1 cellular context compared by ENCODE assay signal in genomic region chr15:63232400-63232799, GRCh38.
A peak's percentile ranks its signal among the peaks of the same experiment; 100 is the strongest.
TF ChIP-seq lines count a peak whose summit lies in the region.

No MANE protein-coding gene starts in this region.

TF ChIP-seq in K562, 482 proteins besides CTCF, POLR2A, EP300 and RAD21:
- no peak for TF ChIP-seq FOSL1 (tag; conservative IDR thresholded peaks at IDR 0.05)
- peak; percentile 13; the same call in 1 of the 2 replicates for TF ChIP-seq POLR2H (tag; IDR thresholded peaks at IDR 0.05; ENCODE audit: low read depth)
